Comparison of ENCODE assay signal across 9 cellular contexts in genomic region chr3:112043621-112044201, GRCh38. TPM values are rescaled to one million over a fixed set of nuclear protein-coding genes. Genes with fewer than 3 reads are reported as not detected.
DNase-seq lines count a peak whose midpoint lies in the region; ATAC-seq, FAIRE-seq and TF ChIP-seq lines count a peak whose summit lies in the region.
"Had no signal": no experiment of that assay in that cellular context is flagged by ENCODE, and none has a peak within 500 bp of the region (broad histone marks: within the 10 kb centered on the region; RNA-seq: fewer than 3 reads in every experiment).

No MANE protein-coding gene starts in this region.

- H3K27ac Mint-ChIP-seq in activated CD4-positive, alpha-beta T cell treated with anti-CD3 and anti-CD28 coated beads, Interleukin-2, amount 10 ng/mL, durations not matched to agents 24 days and 14 days = no peak overlapping the region
- no peak overlapping the region for H3K27ac Mint-ChIP-seq in stimulated activated memory B cell treated with anti-CD40 and anti-IgM and Interleukin-4, amounts not matched to agents 10 μg/mL and 1 μg/mL and 100 μg/mL, for 72 hours
- H3K27ac Mint-ChIP-seq: activated naive CD8-positive, alpha-beta T cell had no signal

- no peaks in the 10 kb centered on the region for H3K27me3 ChIP-seq in H1 (replicated peaks in 1 of 4; ENCODE audit: control insufficient read depth in 3 of 4, extremely low read depth in 1 of 4, insufficient read depth in 3 of 4, low read length in 3 of 4)

- peak; percentile 81 to 86 for TF ChIP-seq RAD21 in H1 (IDR thresholded peaks at IDR 0.05 in 1 of 2, conservative IDR thresholded peaks at IDR 0.05 in 1 of 2; ENCODE audit: low read depth in 2 of 2, low read length in 2 of 2)

- no peak overlapping the region for H4K5ac ChIP-seq in H1 (ENCODE audit: insufficient read length, low read depth, low read length)

- WGBS in H1 (ENCODE audit: extremely low coverage in 1 of 2, insufficient coverage in 1 of 2, insufficient read length in 1 of 2, insufficient replicate concordance in 2 of 2, low coverage in 1 of 2, low lambda C conversion rate in 2 of 2, missing lambda C conversion rate in 1 of 2), 2 experiments = 14% methylated on average over 7 of the region's 7 CpGs; no CpG with 5 or more reads in 1 of the 2 experiments

- H3K18ac ChIP-seq in H1 (ENCODE audit: extremely low read depth, low read length) = no peak overlapping the region

- no peaks in the 10 kb centered on the region for H3K9me3 Mint-ChIP-seq in activated CD4-positive, alpha-beta T cell treated with anti-CD3 and anti-CD28 coated beads, Interleukin-2, amount 10 ng/mL, durations not matched to agents 24 days and 14 days
- no peaks in the 10 kb centered on the region for H3K9me3 Mint-ChIP-seq in stimulated activated memory B cell treated with anti-CD40 and anti-IgM and Interleukin-4, amounts not matched to agents 10 μg/mL and 1 μg/mL and 100 μg/mL, for 72 hours

- ATAC-seq in GM19397 (IDR thresholded peaks at IDR 0.05; ENCODE audit: unreplicated experiment) (peak; percentile 85), HG03442 (IDR thresholded peaks at IDR 0.05; ENCODE audit: unreplicated experiment) (peak; percentile 93)
- ATAC-seq in stimulated activated memory B cell treated with anti-CD40 and anti-IgM and Interleukin-4, amounts not matched to agents 10 μg/mL and 1 μg/mL and 100 μg/mL, for 72 hours = peak; percentile 86

- no peaks in the 10 kb centered on the region for H3K36me3 Mint-ChIP-seq in activated CD4-positive, alpha-beta T cell treated with anti-CD3 and anti-CD28 coated beads, Interleukin-2, amount 10 ng/mL, durations not matched to agents 24 days and 14 days (ENCODE audit: low read depth)
- no peaks in the 10 kb centered on the region for H3K36me3 Mint-ChIP-seq in stimulated activated memory B cell treated with anti-CD40 and anti-IgM and Interleukin-4, amounts not matched to agents 10 μg/mL and 1 μg/mL and 100 μg/mL, for 72 hours
- H3K36me3 Mint-ChIP-seq: activated naive CD8-positive, alpha-beta T cell had no signal

- no peak overlapping the region for H2AK5ac ChIP-seq in H1 (ENCODE audit: low read depth, low read length)

- no peak overlapping the region for H3K56ac ChIP-seq in H1 (replicated peaks; ENCODE audit: insufficient read length, low read depth, low read length)

- H3K79me2 ChIP-seq in H1 (ENCODE audit: control insufficient read depth in 1 of 2, insufficient read depth in 2 of 2, low read length in 2 of 2) = no peaks in the 10 kb centered on the region

- H4K8ac ChIP-seq in H1 (ENCODE audit: extremely low read depth, insufficient read depth, low read length) = no peak overlapping the region

- no peaks in the 10 kb centered on the region for H3K23me2 ChIP-seq in H1 (ENCODE audit: low read depth, low read length)

- H3K27ac ChIP-seq in H1 (ENCODE audit: low read depth, low read length) = no peak overlapping the region

- no peak overlapping the region for H3K23ac ChIP-seq in H1 (ENCODE audit: insufficient read length)

- H3K9me3 ChIP-seq in H1 (ENCODE audit: insufficient read depth in 2 of 2, low read depth in 1 of 2, low read length in 1 of 2) = no peaks in the 10 kb centered on the region

- no peak overlapping the region for H4K91ac ChIP-seq in H1 (replicated peaks; ENCODE audit: insufficient read length, low read length)

- H2BK120ac ChIP-seq in H1 (replicated peaks; ENCODE audit: low read depth, low read length) = no peak overlapping the region

- H2BK5ac ChIP-seq in H1 (ENCODE audit: low read depth, low read length) = no peak overlapping the region

- H3K4me2 ChIP-seq in H1 (ENCODE audit: insufficient read depth in 1 of 2, low read depth in 2 of 2, low read length in 2 of 2) = no peak overlapping the region

- peaks cover 6% of the 10 kb centered on the region for H3K27me3 Mint-ChIP-seq in activated CD4-positive, alpha-beta T cell treated with anti-CD3 and anti-CD28 coated beads, Interleukin-2, amount 10 ng/mL, durations not matched to agents 24 days and 14 days
- no peaks in the 10 kb centered on the region for H3K27me3 Mint-ChIP-seq in stimulated activated memory B cell treated with anti-CD40 and anti-IgM and Interleukin-4, amounts not matched to agents 10 μg/mL and 1 μg/mL and 100 μg/mL, for 72 hours
- H3K27me3 Mint-ChIP-seq: activated naive CD8-positive, alpha-beta T cell had no signal

- TF ChIP-seq EP300 in H1 (IDR thresholded peaks at IDR 0.05; ENCODE audit: borderline replicate concordance in 1 of 2, low read depth in 2 of 2, low read length in 2 of 2) = no peak

- peaks cover 0 to 4% (median 1%) of the 10 kb centered on the region in 4 experiments; a peak in 4 of 7 replicates for H3K4me1 ChIP-seq in H1 (replicated peaks in 1 of 4; ENCODE audit: control insufficient read depth in 3 of 4, insufficient read depth in 4 of 4, low read length in 3 of 4)

- no peak overlapping the region for H2BK15ac ChIP-seq in H1 (ENCODE audit: low read length)

- CTCF ChIA-PET in H1 (lab: Charles Lee; ENCODE audit: partially characterized antibody) = interaction anchor here (0.6 to 5.6 kb wide), 35 partner anchors 10 to 1690 kb away, joined by 3 to 47 read pairs (median 4); partner anchors contain the start of gene TMPRSS7

- no peaks in the 10 kb centered on the region for H3K36me3 ChIP-seq in H1 (ENCODE audit: control insufficient read depth in 2 of 4, insufficient read depth in 4 of 4, low read length in 3 of 4)

- TF ChIP-seq CTCF in H1 (IDR thresholded peaks at IDR 0.05; ENCODE audit: control extremely low read depth in 1 of 3, insufficient read depth in 1 of 3, low read depth in 1 of 3, low read length in 3 of 3) = peak; percentile 76 to 82 (median 79)

- DNase-seq in COLO829 (ENCODE audit: low spot score) (peak; percentile 77), NCI-H446 treated with DMSO at 0.1 percent for 48 hours (lab: John Stamatoyannopoulos, UW) (peak; percentile 53), H1 (ENCODE audit: low read depth in 1 of 2, low spot score in 2 of 2) (peak in 1 of 2 experiments; percentile 5), mucosa of gallbladder (ENCODE audit: low spot score) (peak; percentile 53)
- DNase-seq in activated CD4-positive, alpha-beta T cell treated with anti-CD3 and anti-CD28 coated beads, Interleukin-2, amount 10 ng/mL, durations not matched to agents 24 days and 14 days = peak; percentile 80

- no peak overlapping the region for H2BK12ac ChIP-seq in H1 (ENCODE audit: low read depth, low read length)

- H2BK20ac ChIP-seq in H1 (ENCODE audit: low read length) = no peak overlapping the region

- no peak overlapping the region for H3K4ac ChIP-seq in H1 (replicated peaks; ENCODE audit: insufficient read length, low read depth, low read length)

- no peak overlapping the region for H3K4me3 ChIP-seq in H1 (ENCODE audit: extremely low read depth in 1 of 4, insufficient read depth in 2 of 4, low read depth in 3 of 4, low read length in 4 of 4)

- no peaks in the 10 kb centered on the region for H4K20me1 ChIP-seq in H1 (replicated peaks in 1 of 2; ENCODE audit: control insufficient read depth in 1 of 2, insufficient read depth in 2 of 2, low read length in 2 of 2)

- FAIRE-seq in H1 (lab: Jason Lieb, UNC) = peak; percentile 91

- H3K14ac ChIP-seq in H1 (ENCODE audit: insufficient read length) = no peak overlapping the region

- intact Hi-C loops in activated CD4-positive, alpha-beta T cell treated with anti-CD3 and anti-CD28 coated beads, Interleukin-2, amount 10 ng/mL, durations not matched to agents 24 days and 14 days (cut with micrococcal nuclease) = loop anchor here (1.0 kb wide), 3 partner anchors 30 to 326 kb away; no protein-coding TSS in a partner anchor

- H3K9ac ChIP-seq in H1 (replicated peaks in 1 of 4; ENCODE audit: extremely low read depth in 1 of 4, low read depth in 3 of 4, low read length in 3 of 4) = no peak overlapping the region

- H3K4me1 Mint-ChIP-seq in activated CD4-positive, alpha-beta T cell treated with anti-CD3 and anti-CD28 coated beads, Interleukin-2, amount 10 ng/mL, durations not matched to agents 24 days and 14 days = peaks cover 5% of the 10 kb centered on the region
- peaks cover 6% of the 10 kb centered on the region for H3K4me1 Mint-ChIP-seq in stimulated activated memory B cell treated with anti-CD40 and anti-IgM and Interleukin-4, amounts not matched to agents 10 μg/mL and 1 μg/mL and 100 μg/mL, for 72 hours

- TF ChIP-seq POLR2A in H1 (IDR thresholded peaks at IDR 0.05; ENCODE audit: control extremely low read depth in 1 of 2, low read depth in 2 of 2, low read length in 2 of 2) = no peak

- no peaks in the 10 kb centered on the region for H3K79me1 ChIP-seq in H1 (ENCODE audit: low read depth, low read length)

- 0 out of 2 replicates have a peak overlapping the region, but pooled peaks have one; percentile 24 for H2AFZ ChIP-seq in H1 (ENCODE audit: low read length)

- POLR2A ChIA-PET in H1 (lab: Charles Lee; ENCODE audit: partially characterized antibody) = no interaction called here

- H3K4me3 Mint-ChIP-seq in activated CD4-positive, alpha-beta T cell treated with anti-CD3 and anti-CD28 coated beads, Interleukin-2, amount 10 ng/mL, durations not matched to agents 24 days and 14 days = no peak overlapping the region
- no peak overlapping the region for H3K4me3 Mint-ChIP-seq in stimulated activated memory B cell treated with anti-CD40 and anti-IgM and Interleukin-4, amounts not matched to agents 10 μg/mL and 1 μg/mL and 100 μg/mL, for 72 hours
- H3K4me3 Mint-ChIP-seq: activated naive CD8-positive, alpha-beta T cell had no signal

RNA-seq across cellular contexts. Expression of gene TMPRSS7, which starts 9.2 kb away (rescaled TPM):
- not detected in 2 replicates for total RNA-seq in activated CD4-positive, alpha-beta T cell treated with anti-CD3 and anti-CD28 coated beads, Interleukin-2, amount 10 ng/mL, durations not matched to agents 24 days and 14 days
- total RNA-seq in H1 (2021; fragmentation: NEBNext Ultra II Directional; extraction: Animal tissue kit (Norgen Biotek cat#: 25700)) = not detected in 2 replicates
- 0.05 TPM in 1 of 2 replicates, not detected in the other for polyA plus RNA-seq in H1 (2011; rRNA removed)
- not detected for polyA plus RNA-seq in H1 (2011; cell fraction: cytosol; rRNA removed)
- not detected for polyA plus RNA-seq in H1 (2011; cell fraction: nucleus; rRNA removed)
- not detected in 4 replicates for polyA plus RNA-seq in H1 (2012, experiment 1 of 2)
- polyA plus RNA-seq in H1 (2012, experiment 2 of 2) = not detected
- 0.06 TPM for polyA plus RNA-seq in H1 (2013, experiment 1 of 2)
- not detected for polyA plus RNA-seq in H1 (2013, experiment 2 of 2)
- not detected in 2 replicates for polyA minus RNA-seq in H1 (2011; rRNA and poly(A)+ RNA removed)
- not detected for polyA minus RNA-seq in H1 (2011; cell fraction: cytosol; rRNA and poly(A)+ RNA removed)
- polyA minus RNA-seq in H1 (2011; cell fraction: nucleus; rRNA and poly(A)+ RNA removed) = not detected
- 0.12 TPM for total RNA-seq in mucosa of gallbladder

RNA-seq across cellular contexts. Expression of gene C3orf52, which starts 42.5 kb away (rescaled TPM):
- 13.0 and 14.2 TPM in 2 replicates for total RNA-seq in activated CD4-positive, alpha-beta T cell treated with anti-CD3 and anti-CD28 coated beads, Interleukin-2, amount 10 ng/mL, durations not matched to agents 24 days and 14 days
- total RNA-seq in H1 (2021; fragmentation: NEBNext Ultra II Directional; extraction: Animal tissue kit (Norgen Biotek cat#: 25700)) = 13.1 and 13.2 TPM in 2 replicates
- 8.0 and 9.7 TPM in 2 replicates for polyA plus RNA-seq in H1 (2011; rRNA removed)
- polyA plus RNA-seq in H1 (2011; cell fraction: cytosol; rRNA removed) = 10.0 TPM
- 9.3 TPM for polyA plus RNA-seq in H1 (2011; cell fraction: nucleus; rRNA removed)
- 7.6 to 12.8 TPM (median 10.1 TPM) in 4 replicates for polyA plus RNA-seq in H1 (2012, experiment 1 of 2)
- polyA plus RNA-seq in H1 (2012, experiment 2 of 2) = 4.7 TPM
- polyA plus RNA-seq in H1 (2013, experiment 1 of 2) = 7.8 TPM
- 9.1 TPM for polyA plus RNA-seq in H1 (2013, experiment 2 of 2)
- 11.9 and 12.6 TPM in 2 replicates for polyA minus RNA-seq in H1 (2011; rRNA and poly(A)+ RNA removed)
- 4.6 TPM for polyA minus RNA-seq in H1 (2011; cell fraction: cytosol; rRNA and poly(A)+ RNA removed)
- polyA minus RNA-seq in H1 (2011; cell fraction: nucleus; rRNA and poly(A)+ RNA removed) = 19.9 TPM
- 24.3 TPM for total RNA-seq in mucosa of gallbladder

RNA-seq across cellular contexts. Expression of gene TAGLN3, which starts 45.0 kb away (rescaled TPM):
- total RNA-seq in activated CD4-positive, alpha-beta T cell treated with anti-CD3 and anti-CD28 coated beads, Interleukin-2, amount 10 ng/mL, durations not matched to agents 24 days and 14 days = 0.33 and 0.44 TPM in 2 replicates
- 7.2 and 7.5 TPM in 2 replicates for total RNA-seq in H1 (2021; fragmentation: NEBNext Ultra II Directional; extraction: Animal tissue kit (Norgen Biotek cat#: 25700))
- 6.3 and 6.9 TPM in 2 replicates for polyA plus RNA-seq in H1 (2011; rRNA removed)
- polyA plus RNA-seq in H1 (2011; cell fraction: cytosol; rRNA removed) = 7.3 TPM
- 10.2 TPM for polyA plus RNA-seq in H1 (2011; cell fraction: nucleus; rRNA removed)
- polyA plus RNA-seq in H1 (2012, experiment 1 of 2) = 6.4 to 11.3 TPM (median 7.3 TPM) in 4 replicates
- polyA plus RNA-seq in H1 (2012, experiment 2 of 2) = 7.6 TPM
- 6.8 TPM for polyA plus RNA-seq in H1 (2013, experiment 1 of 2)
- 5.0 TPM for polyA plus RNA-seq in H1 (2013, experiment 2 of 2)
- polyA minus RNA-seq in H1 (2011; rRNA and poly(A)+ RNA removed) = 2.7 and 5.7 TPM in 2 replicates
- 4.8 TPM for polyA minus RNA-seq in H1 (2011; cell fraction: cytosol; rRNA and poly(A)+ RNA removed)
- polyA minus RNA-seq in H1 (2011; cell fraction: nucleus; rRNA and poly(A)+ RNA removed) = 8.5 TPM
- total RNA-seq in mucosa of gallbladder = not detected
